9 cellular contexts compared by ENCODE assay signal in the genomic region with DNA sequence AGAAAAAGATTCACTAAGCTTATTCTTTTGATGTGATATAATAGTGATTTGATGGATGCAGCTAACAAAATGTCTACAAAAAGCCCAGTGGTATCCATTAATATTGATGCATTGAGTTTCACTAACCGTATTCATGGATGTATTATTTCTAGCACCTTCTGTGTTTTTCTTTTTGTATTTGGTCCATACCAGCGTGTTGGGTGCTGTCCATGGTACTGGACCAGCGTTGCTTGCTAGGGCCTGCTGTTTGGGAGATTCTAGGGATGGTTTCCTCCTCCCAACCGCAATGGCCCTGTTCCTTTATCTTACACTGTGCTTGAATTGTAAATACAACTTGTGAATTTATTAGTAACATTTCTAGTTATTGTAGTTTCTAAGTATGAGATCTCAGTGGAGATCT. TPM values are rescaled to one million over a fixed set of nuclear protein-coding genes. Genes with fewer than 3 reads are reported as not detected.
DNase-seq lines count a peak whose midpoint lies in the region; ATAC-seq, FAIRE-seq and TF ChIP-seq lines count a peak whose summit lies in the region.
"Had no signal": no experiment of that assay in that cellular context is flagged by ENCODE, and none has a peak within 500 bp of the region (broad histone marks: within the 10 kb centered on the region; RNA-seq: fewer than 3 reads in every experiment).

No MANE protein-coding gene starts in this region.

- H3K36me3 ChIP-seq in PC-3 (ENCODE audit: low read depth, low read length), result no peaks in the 10 kb centered on the region

- FAIRE-seq in H54 (lab: Jason Lieb, UNC), result peak; percentile 79
- FAIRE-seq: TTC549 had no signal

- no peaks in the 10 kb centered on the region for H3K27me3 Mint-ChIP-seq in endothelial cell (ENCODE audit: unreplicated experiment)

- no peaks in the 10 kb centered on the region for H3K9me3 ChIP-seq in PC-3 (ENCODE audit: low read length)

- DNase-seq in H54 (ENCODE audit: insufficient read length, low spot score), result no peak
- DNase-seq in PC-3, result peak; percentile 61
- DNase-seq in endothelial cell (ENCODE audit: low spot score), result peak; percentile 74
- peak in 6 of 10 donors; percentile 17 to 84 (median 42) for DNase-seq in posterior cingulate gyrus
- no peak for DNase-seq in NK-92 (lab: John Stamatoyannopoulos, UW; ENCODE audit: unreplicated experiment)
- no peak for DNase-seq in NCI-H1694 treated with DMSO at 0.1 percent for 48 hours (lab: John Stamatoyannopoulos, UW)

- H3K4me2 ChIP-seq in PC-3 (ENCODE audit: low read length), result no peak overlapping the region

- BruUV-seq in PC-3 (replicated peaks; lab: Mats Ljungman, UMichigan), result no TSS peak

- no peak overlapping the region for H3K27ac Mint-ChIP-seq in endothelial cell (ENCODE audit: unreplicated experiment)

- H3K4me1 Mint-ChIP-seq in endothelial cell (ENCODE audit: unreplicated experiment), result no peaks in the 10 kb centered on the region

- intact Hi-C loops in PC-3 (cut with micrococcal nuclease) (no loop called here), posterior cingulate gyrus (cut with DNase I) (no loop called here)

- no peaks in the 10 kb centered on the region for H3K9me3 Mint-ChIP-seq in endothelial cell (ENCODE audit: unreplicated experiment)

- POLR2A ChIA-PET in PC-3 (lab: Charles Lee; ENCODE audit: unreplicated experiment), result no interaction called here

- no peaks in the 10 kb centered on the region for H3K4me1 ChIP-seq in PC-3 (ENCODE audit: insufficient read depth, low read length)

- H3K4me3 Mint-ChIP-seq in endothelial cell (ENCODE audit: unreplicated experiment), result no peak overlapping the region

- no peaks in the 10 kb centered on the region for H4K20me1 ChIP-seq in PC-3 (ENCODE audit: low read length)

- H2AFZ ChIP-seq in PC-3 (ENCODE audit: low read length), result no peak overlapping the region

- H3K9ac ChIP-seq in PC-3 (ENCODE audit: low read length), result no peak overlapping the region

- no peaks in the 10 kb centered on the region for H3K9me2 ChIP-seq in PC-3 (replicated peaks; ENCODE audit: low read length)

- no peak overlapping the region for H3K27ac ChIP-seq in PC-3 (ENCODE audit: low read length)

- no peaks in the 10 kb centered on the region for H3F3A ChIP-seq in PC-3 (ENCODE audit: low read length, unreplicated experiment)

- no peak for TF ChIP-seq POLR2A in H54 (IDR thresholded peaks at IDR 0.05; ENCODE audit: low read depth, low read length)

- H3K4me3 ChIP-seq in PC-3 (ENCODE audit: low read length), result no peak overlapping the region

- no peaks in the 10 kb centered on the region for H3K79me2 ChIP-seq in PC-3 (ENCODE audit: low read length)

- ATAC-seq in PC-3, result no peak
- no peak for ATAC-seq in HG03457 (IDR thresholded peaks at IDR 0.05; ENCODE audit: unreplicated experiment)
- ATAC-seq in GM18502 (IDR thresholded peaks at IDR 0.05; ENCODE audit: poor library complexity, unreplicated experiment), result no peak

- TF ChIP-seq CTCF in PC-3 (conservative IDR thresholded peaks at IDR 0.05; ENCODE audit: low read depth, low read length) (no peak), endothelial cell (IDR thresholded peaks at IDR 0.05; ENCODE audit: unreplicated experiment) (no peak)

- CTCF ChIA-PET in PC-3 (lab: Charles Lee), result no interaction called here

- no peaks in the 10 kb centered on the region for H3K36me3 Mint-ChIP-seq in endothelial cell (ENCODE audit: low read depth, unreplicated experiment)

- H3K27me3 ChIP-seq in PC-3 (ENCODE audit: low read length), result peaks cover 13% of the 10 kb centered on the region; the same call in 1 of the 2 replicates

RNA-seq across cellular contexts. Expression of gene ANO4, which starts 31.7 kb away (rescaled TPM):
- total RNA-seq in PC-3 (2014; rRNA removed) (not detected in 2 replicates), endothelial cell (ENCODE audit: unreplicated experiment) (1.1 TPM)

Comparison
In these comparisons a context has a peak if more than half of its experiments do, and no peak if none do; other contexts are left out.
1. DNase-seq: peak in PC-3 (single experiment), endothelial cell (single experiment) and posterior cingulate gyrus (6 of 10); none in H54 (single experiment), NK-92 (single experiment) and NCI-H1694 treated with DMSO at 0.1 percent for 48 hours (single experiment).